ENCODE assay signal across 8 cellular contexts in the genomic region with DNA sequence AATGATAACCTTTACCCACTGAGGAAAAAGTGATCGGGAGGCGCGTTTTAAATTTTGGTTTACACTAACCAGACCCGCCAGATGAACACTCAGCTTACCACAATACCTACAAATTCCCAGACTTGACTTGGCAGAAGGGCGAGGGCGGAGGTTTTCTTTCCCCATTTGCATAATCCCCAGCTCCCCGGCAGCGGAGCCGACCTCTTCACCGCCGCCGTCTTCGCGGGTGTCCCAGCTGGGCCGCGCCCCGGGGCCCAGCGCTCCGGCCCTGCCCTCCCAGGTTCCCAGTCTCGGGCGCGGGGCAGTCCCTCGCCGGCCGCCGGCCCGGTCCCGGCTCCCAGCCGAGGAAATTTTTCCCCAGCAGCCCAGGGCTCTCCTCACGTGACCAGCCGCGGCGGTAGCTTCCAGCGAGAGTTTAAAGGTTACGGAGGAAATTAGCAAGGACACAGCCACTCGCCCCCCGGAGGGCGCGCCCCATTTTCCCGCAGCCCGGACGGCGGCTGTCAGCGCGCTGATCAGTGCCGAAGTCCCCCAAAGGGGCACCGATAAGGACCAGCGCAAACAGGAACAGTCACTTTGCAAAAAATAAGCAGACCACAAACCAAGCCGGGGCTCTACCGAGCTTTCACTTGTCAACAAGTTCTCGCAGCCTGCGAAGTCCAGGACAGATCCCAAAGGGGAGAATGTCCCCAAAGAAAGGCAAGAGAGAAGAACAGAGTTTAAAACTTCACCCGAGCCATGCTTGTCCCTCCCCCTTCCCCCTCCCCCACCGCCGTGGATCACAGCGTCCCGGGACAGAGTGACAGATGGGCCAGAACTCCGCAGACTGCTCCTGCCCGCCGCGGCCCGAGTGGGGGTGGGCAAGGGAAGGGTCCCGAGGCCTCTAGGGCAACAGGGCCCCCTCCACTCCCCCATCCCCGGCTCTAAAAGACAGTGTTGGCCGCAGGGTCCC. TPM values are rescaled to one million over a fixed set of nuclear protein-coding genes. Genes with fewer than 3 reads are reported as not detected.
A peak's percentile ranks its signal among the peaks of the same experiment; 100 is the strongest.
DNase-seq lines count a peak whose midpoint lies in the region; ATAC-seq and TF ChIP-seq lines count a peak whose summit lies in the region.

No MANE protein-coding gene starts in this region.

- DNase-seq in Karpas-422 (peak; percentile 82), activated B cell treated with CpG ODN at 0.5 μM for 24 hours (peak; percentile 58), kidney epithelial cell (ENCODE audit: low read depth) (no peak), COR-L47 (lab: John Stamatoyannopoulos, UW) (no peak)
- DNase-seq in central memory CD8-positive, alpha-beta T cell (ENCODE audit: low spot score in 2 of 2): peak in 1 of 2 donors; percentile 24
- DNase-seq in stimulated activated CD4-positive, alpha-beta T cell treated with anti-CD3 and anti-CD28 coated beads, Interleukin-15, amount 100 ng/mL, for 24 hours: peak; percentile 75

- H3K36me3 Mint-ChIP-seq in activated B cell treated with CpG ODN at 0.5 μM for 24 hours (ENCODE audit: low read depth): peaks cover 8% of the 10 kb centered on the region
- peaks cover 21% of the 10 kb centered on the region for H3K36me3 Mint-ChIP-seq in central memory CD8-positive, alpha-beta T cell (ENCODE audit: insufficient read depth)

- H3K9ac ChIP-seq in Karpas-422 (ENCODE audit: low read length): peak overlapping the region; percentile 97

- peak overlapping the region; percentile 32; the same call in 1 of the 2 replicates for H2AFZ ChIP-seq in Karpas-422 (ENCODE audit: low read length)

- POLR2A ChIA-PET in activated B cell treated with CpG ODN at 0.5 μM for 24 hours (lab: Charles Lee): interaction anchor here (0.6 to 6.7 kb wide), 32 partner anchors 11 to 1293 kb away, joined by 3 to 211 read pairs (median 6); partner anchors contain the start of gene SRBD1

- H3F3A ChIP-seq in DOHH2 (ENCODE audit: control insufficient read depth, insufficient read depth): peaks cover 8% of the 10 kb centered on the region; the same call in 1 of the 2 replicates

- peaks cover 23% of the 10 kb centered on the region for H3K4me1 ChIP-seq in DOHH2 (ENCODE audit: control insufficient read depth, low read length)
- H3K4me1 ChIP-seq in Karpas-422 (ENCODE audit: low read length): peaks cover 33% of the 10 kb centered on the region

- 0 out of 2 replicates have a peak, but pooled peaks cover 4% of the 10 kb centered on the region for H4K20me1 ChIP-seq in DOHH2 (ENCODE audit: control insufficient read depth, insufficient read depth, low read depth, low read length)
- peaks cover 27% of the 10 kb centered on the region; the same call in 1 of the 2 replicates for H4K20me1 ChIP-seq in Karpas-422 (ENCODE audit: insufficient read depth, low read depth, low read length)

- H3K27me3 Mint-ChIP-seq in activated B cell treated with CpG ODN at 0.5 μM for 24 hours: peaks cover 2% of the 10 kb centered on the region
- H3K27me3 Mint-ChIP-seq in central memory CD8-positive, alpha-beta T cell: no peaks in the 10 kb centered on the region

- ATAC-seq in GM21717 (IDR thresholded peaks at IDR 0.05; ENCODE audit: unreplicated experiment): peak; percentile 36
- peak; percentile 19 for ATAC-seq in activated B cell treated with CpG ODN at 0.5 μM for 24 hours (ENCODE audit: low read depth)
- ATAC-seq in central memory CD8-positive, alpha-beta T cell (replicated peaks; ENCODE audit: extremely low read depth, poor library complexity, severe bottlenecking): peak; percentile 13

- H3K79me2 ChIP-seq in DOHH2 (ENCODE audit: control insufficient read depth, low read length) (peaks cover 14% of the 10 kb centered on the region; the same call in 1 of the 2 replicates), Karpas-422 (ENCODE audit: low read length) (peaks cover 46% of the 10 kb centered on the region)

- H3K27ac ChIP-seq in DOHH2 (ENCODE audit: low read depth, low read length) (peak overlapping the region; percentile 32; the same call in 1 of the 2 replicates), Karpas-422 (ENCODE audit: low read length) (peak overlapping the region; percentile 88)

- H3K36me3 ChIP-seq in DOHH2 (ENCODE audit: control insufficient read depth, low read length) (no peaks in the 10 kb centered on the region), Karpas-422 (ENCODE audit: insufficient read depth, low read length) (peaks cover 18% of the 10 kb centered on the region), kidney epithelial cell (ENCODE audit: control insufficient read depth, insufficient read depth, low read length) (no peaks in the 10 kb centered on the region)

- peaks cover 40% of the 10 kb centered on the region for H3K27me3 ChIP-seq in DOHH2 (ENCODE audit: control insufficient read depth, low read length)
- no peaks in the 10 kb centered on the region for H3K27me3 ChIP-seq in Karpas-422 (ENCODE audit: low read length)
- no peaks in the 10 kb centered on the region for H3K27me3 ChIP-seq in kidney epithelial cell (ENCODE audit: control insufficient read depth, insufficient read depth, low read length)

- CTCF ChIA-PET in activated B cell treated with CpG ODN at 0.5 μM for 24 hours (lab: Charles Lee): interaction anchor here (0.7 to 8.2 kb wide), 14 partner anchors 14 to 330 kb away, joined by 3 to 86 read pairs (median 4); no protein-coding TSS in a partner anchor

- TF ChIP-seq CTCF in DOHH2 (IDR thresholded peaks at IDR 0.05; ENCODE audit: low read depth, low read length, poor library complexity, severe bottlenecking) (no peak), activated B cell treated with CpG ODN at 0.5 μM for 24 hours (IDR thresholded peaks at IDR 0.05) (no peak), kidney epithelial cell (IDR thresholded peaks at IDR 0.05; ENCODE audit: insufficient read depth, low read length, poor library complexity, severe bottlenecking) (no peak)

- no peaks in the 10 kb centered on the region for H3K9me2 ChIP-seq in DOHH2 (replicated peaks; ENCODE audit: control insufficient read depth, low read length)
- H3K9me2 ChIP-seq in Karpas-422 (replicated peaks; ENCODE audit: insufficient read depth, low read length): no peaks in the 10 kb centered on the region

- peaks cover 44% of the 10 kb centered on the region for H3K4me1 Mint-ChIP-seq in activated B cell treated with CpG ODN at 0.5 μM for 24 hours
- H3K4me1 Mint-ChIP-seq in central memory CD8-positive, alpha-beta T cell: peaks cover 29% of the 10 kb centered on the region

- H3K4me3 Mint-ChIP-seq in activated B cell treated with CpG ODN at 0.5 μM for 24 hours: peak overlapping the region; percentile 92
- H3K4me3 Mint-ChIP-seq in central memory CD8-positive, alpha-beta T cell: peak overlapping the region; percentile 89

- intact Hi-C loops in activated B cell treated with CpG ODN at 0.5 μM for 24 hours (cut with micrococcal nuclease): loop anchor here (1.0 kb wide), 2 partner anchors 188 to 239 kb away; no protein-coding TSS in a partner anchor

- peak overlapping the region; percentile 99 for H3K4me2 ChIP-seq in DOHH2 (ENCODE audit: low read length)
- peak overlapping the region; percentile 97 for H3K4me2 ChIP-seq in Karpas-422 (ENCODE audit: low read depth, low read length, poor library complexity, severe bottlenecking)

- H3K9me3 ChIP-seq in DOHH2 (ENCODE audit: control insufficient read depth, insufficient read depth, low read length) (no peaks in the 10 kb centered on the region), Karpas-422 (ENCODE audit: low read length) (no peaks in the 10 kb centered on the region)

- H3K9me3 Mint-ChIP-seq in activated B cell treated with CpG ODN at 0.5 μM for 24 hours: no peaks in the 10 kb centered on the region
- H3K9me3 Mint-ChIP-seq in central memory CD8-positive, alpha-beta T cell: no peaks in the 10 kb centered on the region

- peak overlapping the region; percentile 96 for H3K4me3 ChIP-seq in DOHH2 (ENCODE audit: low read length)
- H3K4me3 ChIP-seq in Karpas-422 (ENCODE audit: low read length): peak overlapping the region; percentile 97
- H3K4me3 ChIP-seq in kidney epithelial cell (ENCODE audit: low read depth, low read length): peak overlapping the region; percentile 68

- peak overlapping the region; percentile 83 for H3K27ac Mint-ChIP-seq in activated B cell treated with CpG ODN at 0.5 μM for 24 hours
- peak overlapping the region; percentile 87 for H3K27ac Mint-ChIP-seq in central memory CD8-positive, alpha-beta T cell (ENCODE audit: low read depth)

RNA-seq across cellular contexts. Expression of gene PRKCE, which starts 1.3 kb away (rescaled TPM):
- 61.8 and 94.7 TPM in 2 replicates for total RNA-seq in Karpas-422 (2014; rRNA removed; shearing (Covaris generic); ENCODE audit: low replicate concordance)
- 44.2 and 53.8 TPM in 2 replicates for total RNA-seq in activated B cell treated with CpG ODN at 0.5 μM for 24 hours
- 21.0 and 28.5 TPM in 2 replicates for total RNA-seq in kidney epithelial cell

RNA-seq across cellular contexts. Expression of gene SRBD1, which starts 39.1 kb away (rescaled TPM):
- total RNA-seq in Karpas-422 (2014; rRNA removed; shearing (Covaris generic); ENCODE audit: low replicate concordance): 11.1 and 29.7 TPM in 2 replicates
- total RNA-seq in activated B cell treated with CpG ODN at 0.5 μM for 24 hours (20.2 and 20.8 TPM in 2 replicates), kidney epithelial cell (12.7 and 18.4 TPM in 2 replicates)

Comparison
In these comparisons a context has a peak if more than half of its experiments do, and no peak if none do; other contexts are left out.
1. DNase-seq: peak in Karpas-422 (single experiment), activated B cell treated with CpG ODN at 0.5 μM for 24 hours (single experiment) and stimulated activated CD4-positive, alpha-beta T cell treated with anti-CD3 and anti-CD28 coated beads, Interleukin-15, amount 100 ng/mL, for 24 hours (single experiment); none in kidney epithelial cell (single experiment) and COR-L47 (single experiment).
2. Peak in every context shown above with its lines, with median percentiles within 50 percentile points of each other: H3K4me3 ChIP-seq and ATAC-seq.